In genomic region chr1:116168277-116169032, GRCh38 we compare ENCODE assay signal across 9 cellular contexts. TPM values are rescaled to one million over a fixed set of nuclear protein-coding genes. Genes with fewer than 3 reads are reported as not detected.
DNase-seq lines count a peak whose midpoint lies in the region; ATAC-seq and TF ChIP-seq lines count a peak whose summit lies in the region.
"Had no signal": no experiment of that assay in that cellular context is flagged by ENCODE, and none has a peak within 500 bp of the region (broad histone marks: within the 10 kb centered on the region; RNA-seq: fewer than 3 reads in every experiment).

No MANE protein-coding gene starts in this region.

- H3K9me2 ChIP-seq in OCI-LY1 (ENCODE audit: low read depth, low read length), result no peaks in the 10 kb centered on the region

- no peaks in the 10 kb centered on the region for H3K36me3 ChIP-seq in OCI-LY1 (ENCODE audit: insufficient read depth, low read length)

- no peaks in the 10 kb centered on the region for H3K79me2 ChIP-seq in OCI-LY1 (ENCODE audit: insufficient read depth, low read length)

- peak; percentile 78 for TF ChIP-seq CTCF in OCI-LY1 (IDR thresholded peaks at IDR 0.05; ENCODE audit: low read length)

- no peaks in the 10 kb centered on the region for H3K9me3 ChIP-seq in OCI-LY1 (ENCODE audit: low read length)

- peak overlapping the region; percentile 65 for H3K4me2 ChIP-seq in OCI-LY1 (ENCODE audit: low read length)

- DNase-seq in NCI-H187 (lab: John Stamatoyannopoulos, UW), result peak; percentile 31 to 44
- no peak for DNase-seq in NCI-H187 treated with DMSO at 0.1 percent for 48 hours (lab: John Stamatoyannopoulos, UW)
- peak; percentile 88 for DNase-seq in activated naive CD4-positive, alpha-beta T cell treated with Interleukin-2 at 50 U/mL for 16 hours
- peak; percentile 81 for DNase-seq in germinal center (ENCODE audit: low spot score)
- peak; percentile 37 for DNase-seq in occipital lobe (lab: John Stamatoyannopoulos, UW)
- peak; percentile 81 for DNase-seq in superior temporal gyrus (ENCODE audit: extremely low spot score)

- H3F3A ChIP-seq in OCI-LY1 (ENCODE audit: insufficient read depth, low read length), result no peaks in the 10 kb centered on the region

- peak overlapping the region; percentile 53 for H3K4me3 ChIP-seq in OCI-LY1 (ENCODE audit: low read depth, low read length, poor library complexity, severe bottlenecking)

- H3K27me3 ChIP-seq in OCI-LY1 (ENCODE audit: insufficient read depth, low read length), result no peaks in the 10 kb centered on the region

- H3K4me1 ChIP-seq in OCI-LY1 (ENCODE audit: insufficient read depth, low read length, severe bottlenecking), result peaks cover 4% of the 10 kb centered on the region

- H3K27ac ChIP-seq in OCI-LY1 (ENCODE audit: low read depth, low read length, poor library complexity, severe bottlenecking), result no peak overlapping the region
- H3K27ac ChIP-seq: C4-2B had no signal

- H3K9ac ChIP-seq in OCI-LY1 (ENCODE audit: low read length), result no peak overlapping the region; the same call in 1 of the 2 replicates

- H2AFZ ChIP-seq in OCI-LY1 (ENCODE audit: low read length), result no peak overlapping the region

- ATAC-seq in HG03060 (IDR thresholded peaks at IDR 0.05; ENCODE audit: low read depth, unreplicated experiment), result peak; percentile 51

- no peaks in the 10 kb centered on the region for H4K20me1 ChIP-seq in OCI-LY1 (ENCODE audit: insufficient read depth, low read length)

RNA-seq across cellular contexts. Expression of gene MAB21L3, which starts 57.3 kb away (rescaled TPM):
- total RNA-seq in occipital lobe, result 0.31 TPM
